Comparison of ENCODE assay signal across 9 cellular contexts in the genomic region with DNA sequence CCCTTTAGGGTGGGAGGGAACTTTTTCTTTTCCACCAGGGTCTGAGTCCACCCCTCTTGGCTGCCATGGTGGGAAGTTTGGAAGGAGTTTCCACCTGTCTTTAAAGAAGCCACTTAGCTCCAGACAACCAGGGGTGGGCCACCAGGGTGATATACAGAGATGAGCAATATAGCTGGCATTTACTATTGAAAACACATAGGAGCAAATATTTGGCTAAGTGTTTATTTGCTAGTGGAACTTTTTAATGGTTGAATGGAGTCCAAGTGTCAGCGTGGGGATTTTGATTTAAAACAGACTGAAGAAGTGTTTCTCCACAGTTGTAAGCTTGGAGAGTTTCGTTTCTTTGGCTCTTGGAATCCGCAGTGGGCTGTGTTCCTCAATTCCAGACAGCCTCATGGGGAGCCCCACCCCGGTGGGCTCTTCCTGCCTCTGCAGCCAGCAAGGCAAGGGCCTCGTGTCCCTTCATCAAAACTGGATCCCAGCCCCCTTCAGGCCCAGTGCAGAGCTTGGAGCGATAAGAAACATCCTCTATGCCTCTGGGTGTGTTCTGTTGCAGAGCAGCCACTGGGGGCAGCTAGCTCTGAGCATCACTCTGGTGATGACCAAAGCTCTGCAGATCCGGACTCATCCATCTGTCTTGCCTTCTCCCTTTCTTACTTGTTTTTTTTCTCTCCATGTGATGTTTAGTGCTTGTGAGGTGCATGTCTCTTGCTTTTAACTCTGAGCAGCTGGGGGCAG. TPM values are rescaled to one million over a fixed set of nuclear protein-coding genes. Genes with fewer than 3 reads are reported as not detected.
DNase-seq lines count a peak whose midpoint lies in the region; ATAC-seq and TF ChIP-seq lines count a peak whose summit lies in the region.
"Had no signal": no experiment of that assay in that cellular context is flagged by ENCODE, and none has a peak within 500 bp of the region (broad histone marks: within the 10 kb centered on the region; RNA-seq: fewer than 3 reads in every experiment).

No MANE protein-coding gene starts in this region.

- no peaks in the 10 kb centered on the region for H3K79me1 ChIP-seq in IMR-90 (ENCODE audit: low read depth in 1 of 2, low read length in 2 of 2)

- H3K36me3 ChIP-seq in IMR-90 (ENCODE audit: control insufficient read depth, insufficient read depth, low read length): no peaks in the 10 kb centered on the region
- H3K36me3 ChIP-seq in naive thymus-derived CD4-positive, alpha-beta T cell (ENCODE audit: control insufficient read depth in 2 of 3, insufficient read depth in 3 of 3, low read length in 3 of 3): no peaks in the 10 kb centered on the region
- H3K36me3 ChIP-seq in prostate gland: no peaks in the 10 kb centered on the region

- no peak overlapping the region for H2AK9ac ChIP-seq in IMR-90 (replicated peaks; ENCODE audit: low read depth, low read length, poor library complexity)

- H3K27ac ChIP-seq in IMR-90 (ENCODE audit: insufficient read depth, low read length) (no peak overlapping the region), prostate gland (no peak overlapping the region)
- H3K27ac ChIP-seq in naive thymus-derived CD4-positive, alpha-beta T cell (ENCODE audit: low read depth, low read length): no peak overlapping the region

- peak overlapping the region; percentile 20; the same call in 1 of the 2 replicates for H3K4me2 ChIP-seq in IMR-90 (ENCODE audit: low read depth, low read length)

- ATAC-seq in IMR-90 (ENCODE audit: low read depth): peak; percentile 99
- peak; percentile 62 for ATAC-seq in naive thymus-derived CD4-positive, alpha-beta T cell

- H3K27me3 Mint-ChIP-seq in naive thymus-derived CD4-positive, alpha-beta T cell: peaks cover 0 to 8% (median 0%) of the 10 kb centered on the region in 5 donors

- CTCF ChIA-PET in IMR-90 (lab: Yijun Ruan, JAX): interaction anchor here (0.5 to 1.9 kb wide), 11 partner anchors 9 to 1582 kb away, joined by 3 to 6 read pairs (median 3); partner anchors contain the start of gene NOG
- CTCF ChIA-PET in naive thymus-derived CD4-positive, alpha-beta T cell (lab: Charles Lee): interaction anchor here (0.8 to 2.9 kb wide), 12 partner anchors 8 to 150 kb away, joined by 3 to 26 read pairs (median 6); partner anchors contain the start of gene NOG

- dilution Hi-C loops in IMR-90 (cut with HindIII; ENCODE audit: low sequenced_read_pairs, unreplicated experiment): no loop called here

- TF ChIP-seq POLR2A in IMR-90 (IDR thresholded peaks at IDR 0.05; ENCODE audit: low read depth, low read length): no peak
- no peak for TF ChIP-seq POLR2A in prostate gland (IDR thresholded peaks at IDR 0.05)

- no peak overlapping the region for H3K9ac ChIP-seq in IMR-90 (ENCODE audit: low read depth, low read length)

- peak; percentile 46 for TF ChIP-seq CTCF in IMR-90 (conservative IDR thresholded peaks at IDR 0.05; ENCODE audit: low read depth, low read length)
- no peak for TF ChIP-seq CTCF in prostate gland (IDR thresholded peaks at IDR 0.05)

- no peak overlapping the region for H2BK15ac ChIP-seq in IMR-90 (ENCODE audit: low read depth, low read length)

- peak; percentile 30; the same call in 1 of the 2 replicates for TF ChIP-seq RAD21 in IMR-90 (IDR thresholded peaks at IDR 0.05; ENCODE audit: low read length)

- no peak overlapping the region for H3K18ac ChIP-seq in IMR-90 (ENCODE audit: low read depth, low read length)

- H3K23ac ChIP-seq in IMR-90 (ENCODE audit: low read depth, low read length): no peak overlapping the region

- no peak overlapping the region for H3K4me3 Mint-ChIP-seq in naive thymus-derived CD4-positive, alpha-beta T cell
- H3K4me3 Mint-ChIP-seq: activated CD4-positive, alpha-beta T cell treated with anti-CD3 and anti-CD28 coated beads, Interleukin-2, amount 10 ng/mL, durations not matched to agents 24 days and 14 days had no signal

- no peak overlapping the region for H2AK5ac ChIP-seq in IMR-90 (ENCODE audit: low read depth, low read length)

- no peak overlapping the region for H2BK20ac ChIP-seq in IMR-90 (ENCODE audit: low read depth, low read length)

- no peak overlapping the region for H3K4me3 ChIP-seq in IMR-90 (ENCODE audit: insufficient read depth, low read depth, low read length)
- H3K4me3 ChIP-seq in naive thymus-derived CD4-positive, alpha-beta T cell (ENCODE audit: low read length): no peak overlapping the region
- H3K4me3 ChIP-seq in prostate gland: no peak overlapping the region

- intact Hi-C loops in IMR-90 (cut with micrococcal nuclease): no loop called here
- intact Hi-C loops in naive thymus-derived CD4-positive, alpha-beta T cell (cut with micrococcal nuclease): loop anchor here in 1 of 2 donors (1.0 kb wide), 1 partner anchor 36 kb away; the partner anchor contains the start of gene NOG
- intact Hi-C loops in prostate gland (cut with DNase I): no loop called here

- no peak overlapping the region for H2BK120ac ChIP-seq in IMR-90 (ENCODE audit: low read depth, low read length)

- H3K4me1 ChIP-seq in IMR-90 (ENCODE audit: control insufficient read depth, insufficient read depth, low read length) (peaks cover 2% of the 10 kb centered on the region; the same call in 1 of the 2 replicates), prostate gland (replicated peaks) (peaks cover 3% of the 10 kb centered on the region)
- H3K4me1 ChIP-seq in naive thymus-derived CD4-positive, alpha-beta T cell (ENCODE audit: control insufficient read depth in 2 of 2, insufficient read depth in 2 of 2, low read length in 2 of 2): peaks cover 0 to 10% of the 10 kb centered on the region in 2 donors

- H3K4me1 Mint-ChIP-seq in naive thymus-derived CD4-positive, alpha-beta T cell: peaks cover 0 to 31% (median 9%) of the 10 kb centered on the region in 7 donors
- H3K4me1 Mint-ChIP-seq: activated CD4-positive, alpha-beta T cell treated with anti-CD3 and anti-CD28 coated beads, Interleukin-2, amount 10 ng/mL, durations not matched to agents 24 days and 14 days had no signal

- H3K56ac ChIP-seq in IMR-90 (ENCODE audit: extremely low read depth, insufficient read depth, low read length): no peak overlapping the region

- POLR2A ChIA-PET in IMR-90 (lab: Charles Lee; ENCODE audit: unreplicated experiment): no interaction called here
- POLR2A ChIA-PET in naive thymus-derived CD4-positive, alpha-beta T cell (lab: Charles Lee): interaction anchor here (0.6 to 4.8 kb wide), 10 partner anchors 8 to 126 kb away, joined by 3 to 52 read pairs (median 5); partner anchors contain the start of gene NOG

- H3K9me1 ChIP-seq in IMR-90 (ENCODE audit: insufficient read depth, low read length): no peaks in the 10 kb centered on the region; the same call in 1 of the 2 replicates

- H2AFZ ChIP-seq in IMR-90 (replicated peaks; ENCODE audit: low read length, poor library complexity): peak overlapping the region; percentile 45

- H4K8ac ChIP-seq in IMR-90 (ENCODE audit: low read depth in 2 of 2, low read length in 2 of 2): no peak overlapping the region

- no peaks in the 10 kb centered on the region for H3K36me3 Mint-ChIP-seq in naive thymus-derived CD4-positive, alpha-beta T cell

- no TSS peak for BruUV-seq in IMR-90 (replicated peaks; lab: Mats Ljungman, UMichigan)

- H4K91ac ChIP-seq in IMR-90 (ENCODE audit: insufficient read depth, low read depth, low read length): no peak overlapping the region

- no peak overlapping the region for H3K4ac ChIP-seq in IMR-90 (ENCODE audit: low read depth, low read length)

- no peaks in the 10 kb centered on the region for H3K9me3 ChIP-seq in IMR-90 (ENCODE audit: control insufficient read depth, insufficient read depth, low read length)
- no peaks in the 10 kb centered on the region for H3K9me3 ChIP-seq in naive thymus-derived CD4-positive, alpha-beta T cell (ENCODE audit: control insufficient read depth in 2 of 3, low read length in 3 of 3)
- H3K9me3 ChIP-seq in prostate gland: no peaks in the 10 kb centered on the region

- in situ Hi-C loops in IMR-90 (cut with MboI; ENCODE audit: low sequenced_read_pairs): no loop called here

- H3K27me3 ChIP-seq in IMR-90 (ENCODE audit: control insufficient read depth, insufficient read depth, low read length) (peaks cover 27% of the 10 kb centered on the region), prostate gland (replicated peaks; ENCODE audit: insufficient read depth) (peaks cover 5% of the 10 kb centered on the region)
- H3K27me3 ChIP-seq in naive thymus-derived CD4-positive, alpha-beta T cell (ENCODE audit: control insufficient read depth in 2 of 2, insufficient read depth in 2 of 2, low read length in 2 of 2): no peaks in the 10 kb centered on the region

- H2BK5ac ChIP-seq in IMR-90 (ENCODE audit: low read depth, low read length, poor library complexity, severe bottlenecking): no peak overlapping the region

- H4K5ac ChIP-seq in IMR-90 (ENCODE audit: low read depth, low read length): no peak overlapping the region

- H4K20me1 ChIP-seq in IMR-90 (ENCODE audit: insufficient read depth, low read length): no peaks in the 10 kb centered on the region

- H3K14ac ChIP-seq in IMR-90 (replicated peaks; ENCODE audit: low read depth, low read length): no peak overlapping the region

- peak; percentile 56 for DNase-seq in EH (ENCODE audit: low read depth)
- peak; percentile 37 for DNase-seq in IMR-90
- DNase-seq in amniotic epithelial cell (ENCODE audit: low read depth): peak; percentile 2
- peak in 7 of 9 donors; percentile 19 to 44 (median 33) for DNase-seq in naive thymus-derived CD4-positive, alpha-beta T cell
- DNase-seq in cerebellar cortex (ENCODE audit: low spot score): no peak
- no peak for DNase-seq in DMS153 (lab: John Stamatoyannopoulos, UW)
- DNase-seq in activated T-cell treated with anti-CD3 and anti-CD28 coated beads, Interleukin-2, amount 50 U/mL, for 1 hour: no peak
- DNase-seq in prostate gland (ENCODE audit: low spot score): no peak
- DNase-seq: activated CD4-positive, alpha-beta T cell treated with anti-CD3 and anti-CD28 coated beads, Interleukin-2, amount 10 ng/mL, durations not matched to agents 24 days and 14 days had no signal

- H3K27ac Mint-ChIP-seq in naive thymus-derived CD4-positive, alpha-beta T cell: peak overlapping the region in 2 of 9 donors; percentile 14 to 18
- H3K27ac Mint-ChIP-seq: activated CD4-positive, alpha-beta T cell treated with anti-CD3 and anti-CD28 coated beads, Interleukin-2, amount 10 ng/mL, durations not matched to agents 24 days and 14 days had no signal

- H3K9me3 Mint-ChIP-seq in naive thymus-derived CD4-positive, alpha-beta T cell: no peaks in the 10 kb centered on the region
- H3K9me3 Mint-ChIP-seq: activated CD4-positive, alpha-beta T cell treated with anti-CD3 and anti-CD28 coated beads, Interleukin-2, amount 10 ng/mL, durations not matched to agents 24 days and 14 days had no signal

- WGBS in IMR-90 (ENCODE audit: extremely low coverage in 2 of 2, insufficient read length in 1 of 2), 2 experiments: 0% methylated on average over 1 of the region's 7 CpGs; no CpG with 5 or more reads in 1 of the 2 experiments
- 8% methylated on average over 7 of the region's 7 CpGs for WGBS in prostate gland

RNA-seq across cellular contexts. Expression of gene NOG, which starts 36.1 kb away (rescaled TPM):
- total RNA-seq in IMR-90 (2012; rRNA removed): 11.7 and 13.1 TPM in 2 replicates
- 13.1 and 16.3 TPM in 2 replicates for polyA plus RNA-seq in IMR-90 (2012; rRNA removed)
- 13.5 and 24.3 TPM in 2 replicates for polyA plus RNA-seq in IMR-90 (2012; cell fraction: cytosol; rRNA removed)
- 4.8 and 13.7 TPM in 2 replicates for polyA plus RNA-seq in IMR-90 (2012; cell fraction: nucleus; rRNA removed; ENCODE audit: low replicate concordance)
- total RNA-seq in naive thymus-derived CD4-positive, alpha-beta T cell: 100 to 1,000 TPM in 2 of 5 experiments, 10 to 100 TPM in 2, under 1 TPM in 1; 0.12 to 169 (median 31.4) TPM
- 10 to 100 TPM; 65.1 to 67.1 TPM for polyA plus RNA-seq in naive thymus-derived CD4-positive, alpha-beta T cell
- total RNA-seq in prostate gland: 1 to 10 TPM; 1.3 to 6.3 TPM

Comparison
In these comparisons a context has a peak if more than half of its experiments do, and no peak if none do; other contexts are left out.
1. DNase-seq: peak in EH (single experiment), IMR-90 (single experiment), amniotic epithelial cell (single experiment) and naive thymus-derived CD4-positive, alpha-beta T cell (7 of 9); none in cerebellar cortex (single experiment), DMS153 (single experiment), activated T-cell treated with anti-CD3 and anti-CD28 coated beads, Interleukin-2, amount 50 U/mL, for 1 hour (single experiment) and prostate gland (single experiment).